In the genomic region with DNA sequence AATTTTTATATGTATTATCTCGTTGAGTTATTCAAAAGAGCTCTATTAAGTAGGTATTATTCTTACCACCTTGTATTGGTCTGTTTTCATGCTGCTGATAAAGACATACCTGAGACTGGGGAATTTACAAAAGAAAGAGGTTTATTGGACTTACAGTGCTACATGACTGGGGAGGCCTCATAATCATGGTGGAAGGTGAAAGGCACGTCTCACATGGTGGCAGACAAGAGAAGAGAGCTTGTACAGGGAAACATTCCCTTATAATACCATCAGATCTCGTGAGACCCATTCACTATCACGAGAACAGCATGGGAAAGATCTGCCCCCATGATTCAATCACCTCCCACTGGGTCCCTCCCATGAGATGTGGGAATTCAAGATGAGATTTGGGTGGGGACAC, we compare ENCODE assay signal across 11 cellular contexts. TPM values are rescaled to one million over a fixed set of nuclear protein-coding genes. Genes with fewer than 3 reads are reported as not detected.
"Had no signal": no experiment of that assay in that cellular context is flagged by ENCODE, and none has a peak within 500 bp of the region (broad histone marks: within the 10 kb centered on the region; RNA-seq: fewer than 3 reads in every experiment).

No MANE protein-coding gene starts in this region.

RNA-seq across cellular contexts. Expression of a gene that starts 44.3 kb away (rescaled TPM):
- total RNA-seq: OCI-LY7, PC-3, PC-9, Peyer's patch, Right ventricle myocardium inferior, Right ventricle myocardium superior, RPMI7951, SJCRH30, SJSA1, SK-MEL-5 had no signal
- polyA plus RNA-seq: SK-N-SH had no signal
